18 cellular contexts compared by ENCODE assay signal in genomic region chr7:117718116-117718515, GRCh38.
"Had no signal": no experiment of that assay in that cellular context is flagged by ENCODE, and none has a peak within 500 bp of the region (broad histone marks: within the 10 kb centered on the region; RNA-seq: fewer than 3 reads in every experiment).

No MANE protein-coding gene starts in this region.

- H3K4me3 ChIP-seq: adrenal gland, left ventricle myocardium inferior, mucosa of descending colon, sigmoid colon, spleen, thoracic aorta had no signal

- DNase-seq: activated B cell treated with CpG ODN at 0.5 μM for 24 hours; activated CD4-positive, alpha-beta memory T cell treated with anti-CD3 and anti-CD28 coated beads for 36 hours; activated CD4-positive, alpha-beta T cell treated with anti-CD3 and anti-CD28 coated beads for 4 hours; activated gamma-delta T cell treated with Interleukin-2 at 50 U/mL for 16 hours; activated T-cell treated with anti-CD3 and anti-CD28 coated beads for 4 hours; adrenal gland; foreskin melanocyte; glutamatergic neuron; left ventricle myocardium inferior; mucosa of descending colon; naive B cell; nucleus accumbens; sigmoid colon; spleen; stimulated activated CD4-positive, alpha-beta T cell treated with anti-CD3 and anti-CD28 coated beads, Interleukin-4, amount 100 ng/mL, for 4 hours had no signal

- H3K36me3 ChIP-seq: adrenal gland, left ventricle myocardium inferior, thoracic aorta had no signal

- H3K9me3 ChIP-seq: adrenal gland, left ventricle myocardium inferior, mucosa of descending colon, sigmoid colon, spleen, thoracic aorta had no signal

- H3K4me1 ChIP-seq: adrenal gland, left ventricle myocardium inferior, sigmoid colon, spleen had no signal

- ATAC-seq: activated naive CD4-positive, alpha-beta T cell treated with anti-CD3 and anti-CD28 coated beads, Interleukin-2, amount 50 U/mL, for 72 hours; mucosa of descending colon; stimulated activated memory B cell treated with anti-CD40 and anti-IgM and Interleukin-4, amounts not matched to agents 10 μg/mL and 1 μg/mL and 100 μg/mL, for 72 hours had no signal

- H3K27ac ChIP-seq: adrenal gland, left ventricle myocardium inferior, sigmoid colon, spleen, thoracic aorta had no signal

- H3K27me3 ChIP-seq: adrenal gland, sigmoid colon, spleen had no signal
